Comparison of ENCODE assay signal across 11 cellular contexts in the genomic region with DNA sequence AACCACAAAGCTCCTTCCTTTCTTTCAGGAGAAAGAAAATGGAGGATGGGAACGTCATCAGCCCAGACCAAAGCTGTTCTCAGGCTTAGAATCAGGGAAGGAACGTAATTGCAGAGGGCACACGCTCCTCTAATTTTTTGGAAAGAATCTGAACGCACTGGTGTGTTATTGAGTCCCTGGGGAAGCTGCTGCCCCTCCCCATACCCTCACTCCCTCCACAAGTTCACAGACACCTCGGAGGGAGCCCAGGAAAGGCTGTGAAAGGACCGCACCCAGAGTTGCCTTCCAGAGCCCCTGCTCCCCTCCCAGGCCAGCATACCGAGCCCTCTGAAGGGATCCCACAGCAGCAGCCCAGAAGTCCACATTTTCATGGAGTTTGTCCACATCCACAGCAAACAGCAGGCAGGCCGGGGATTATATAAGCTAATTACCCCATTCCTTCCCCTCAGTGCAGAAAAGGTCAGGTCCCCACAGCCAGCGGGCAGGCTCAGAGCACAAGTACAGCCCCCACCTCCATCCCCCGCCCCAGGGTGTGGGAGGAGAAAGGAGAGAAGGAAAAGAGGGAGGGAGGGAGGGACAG. TPM values are rescaled to one million over a fixed set of nuclear protein-coding genes. Genes with fewer than 3 reads are reported as not detected.
DNase-seq lines count a peak whose midpoint lies in the region; ATAC-seq and TF ChIP-seq lines count a peak whose summit lies in the region.
"Had no signal": no experiment of that assay in that cellular context is flagged by ENCODE, and none has a peak within 500 bp of the region (broad histone marks: within the 10 kb centered on the region; RNA-seq: fewer than 3 reads in every experiment).

No MANE protein-coding gene starts in this region.

- H3K27ac ChIP-seq in neural progenitor cell, result no peak overlapping the region
- H3K27ac ChIP-seq in vagina, result peak overlapping the region; percentile 91

- H3K27ac Mint-ChIP-seq in neural progenitor cell, result peak overlapping the region; percentile 79
- H3K27ac Mint-ChIP-seq: activated T-helper 17 cell treated with anti-CD3 and anti-CD28 coated beads, Interleukin-2, amount 50 U/mL, for 72 hours had no signal

- no peaks in the 10 kb centered on the region for H3K79me2 ChIP-seq in neural progenitor cell (ENCODE audit: low read depth)

- H3K36me3 ChIP-seq in neural progenitor cell (no peaks in the 10 kb centered on the region), vagina (no peaks in the 10 kb centered on the region)

- H3K27me3 ChIP-seq in neural progenitor cell, result peaks cover 21% of the 10 kb centered on the region
- H3K27me3 ChIP-seq in vagina, result no peaks in the 10 kb centered on the region

- ATAC-seq in Right ventricle myocardium inferior (peak; percentile 85), GM18520 (IDR thresholded peaks at IDR 0.05; ENCODE audit: unreplicated experiment) (no peak), HG03432 (IDR thresholded peaks at IDR 0.05; ENCODE audit: unreplicated experiment) (no peak)
- ATAC-seq: activated T-helper 17 cell treated with anti-CD3 and anti-CD28 coated beads, Interleukin-2, amount 50 U/mL, for 72 hours had no signal

- peak overlapping the region; percentile 63 for H2AFZ ChIP-seq in neural progenitor cell (replicated peaks)

- H3K9me3 Mint-ChIP-seq in neural progenitor cell, result no peaks in the 10 kb centered on the region
- H3K9me3 Mint-ChIP-seq: activated T-helper 17 cell treated with anti-CD3 and anti-CD28 coated beads, Interleukin-2, amount 50 U/mL, for 72 hours had no signal

- H3K9me3 ChIP-seq in neural progenitor cell (ENCODE audit: low read depth) (no peaks in the 10 kb centered on the region), vagina (no peaks in the 10 kb centered on the region)

- peak overlapping the region; percentile 41 for H3K4me2 ChIP-seq in neural progenitor cell

- H3K27me3 Mint-ChIP-seq in neural progenitor cell (ENCODE audit: insufficient read depth, low read depth), result peaks cover 14% of the 10 kb centered on the region

- peak; percentile 86 for DNase-seq in Right ventricle myocardium inferior (ENCODE audit: missing footprints)
- no peak for DNase-seq in cardiac septum (ENCODE audit: low spot score)
- DNase-seq in fibroblast of the aortic adventitia (ENCODE audit: low read depth), result peak; percentile 4
- peak; percentile 37 for DNase-seq in neural progenitor cell (ENCODE audit: low spot score)
- no peak for DNase-seq in vagina (ENCODE audit: extremely low spot score in 2 of 2)
- DNase-seq in HuH-7.5 (ENCODE audit: low spot score), result no peak

- TF ChIP-seq CTCF in fibroblast of the aortic adventitia (IDR thresholded peaks at IDR 0.05; ENCODE audit: insufficient read depth, low read length), result no peak
- no peak for TF ChIP-seq CTCF in neural progenitor cell (IDR thresholded peaks at IDR 0.05)
- TF ChIP-seq CTCF in vagina (IDR thresholded peaks at IDR 0.05), result no peak

- no peaks in the 10 kb centered on the region for H3K36me3 Mint-ChIP-seq in neural progenitor cell

- H3K4me1 Mint-ChIP-seq in neural progenitor cell, result peaks cover 49% of the 10 kb centered on the region

- H3K9ac ChIP-seq in neural progenitor cell, result no peak overlapping the region

- no peaks in the 10 kb centered on the region for H4K20me1 ChIP-seq in neural progenitor cell (ENCODE audit: low read depth)

- H3F3A ChIP-seq in neural progenitor cell (ENCODE audit: low read depth), result no peaks in the 10 kb centered on the region

- H3K4me1 ChIP-seq in neural progenitor cell (peaks cover 9% of the 10 kb centered on the region), vagina (peaks cover 39% of the 10 kb centered on the region)

- intact Hi-C loops in Right ventricle myocardium inferior (cut with DNase I) (loop anchor here (10.0 kb wide), 2 partner anchors 300 to 580 kb away; no protein-coding TSS in a partner anchor), cardiac septum (cut with DNase I) (loop anchor here (10.0 kb wide), 1 partner anchor 550 kb away; a partner anchor contains a TSS), vagina (cut with DNase I) (loop anchor here (5.0 to 10.0 kb wide), 2 partner anchors 300 to 522 kb away; no protein-coding TSS in a partner anchor)

- H3K4me3 ChIP-seq in fibroblast of the aortic adventitia (ENCODE audit: low read depth, low read length), result no peak overlapping the region
- no peak overlapping the region for H3K4me3 ChIP-seq in neural progenitor cell
- peak overlapping the region; percentile 7 to 13 for H3K4me3 ChIP-seq in vagina

- peak overlapping the region; percentile 53 for H3K4me3 Mint-ChIP-seq in neural progenitor cell
- H3K4me3 Mint-ChIP-seq: activated T-helper 17 cell treated with anti-CD3 and anti-CD28 coated beads, Interleukin-2, amount 50 U/mL, for 72 hours had no signal

- no peak for TF ChIP-seq POLR2A in vagina (IDR thresholded peaks at IDR 0.05)

RNA-seq across cellular contexts. Expression of a gene that starts 53.7 kb away (rescaled TPM):
- not detected for total RNA-seq in Right ventricle myocardium inferior
- total RNA-seq in cardiac septum, result not detected
- not detected in 2 replicates for total RNA-seq in fibroblast of the aortic adventitia (ENCODE audit: low replicate concordance)
- not detected in 2 replicates for total RNA-seq in neural progenitor cell (ENCODE audit: low replicate concordance)
- not detected for total RNA-seq in vagina
- total RNA-seq: A172; activated T-helper 17 cell treated with anti-CD3 and anti-CD28 coated beads, Interleukin-2, amount 50 U/mL, for 72 hours; lung microvascular endothelial cell had no signal

Comparison
In these comparisons a context has a peak if more than half of its experiments do, and no peak if none do; other contexts are left out.
1. DNase-seq: peak in Right ventricle myocardium inferior (single experiment), fibroblast of the aortic adventitia (single experiment) and neural progenitor cell (single experiment); none in cardiac septum (single experiment), vagina (0 of 2) and HuH-7.5 (single experiment).
2. H3K4me3 ChIP-seq: peak in vagina (2 of 2); none in fibroblast of the aortic adventitia (single experiment) and neural progenitor cell (single experiment).